ENCODE assay signal across 20 cellular contexts in the genomic region with DNA sequence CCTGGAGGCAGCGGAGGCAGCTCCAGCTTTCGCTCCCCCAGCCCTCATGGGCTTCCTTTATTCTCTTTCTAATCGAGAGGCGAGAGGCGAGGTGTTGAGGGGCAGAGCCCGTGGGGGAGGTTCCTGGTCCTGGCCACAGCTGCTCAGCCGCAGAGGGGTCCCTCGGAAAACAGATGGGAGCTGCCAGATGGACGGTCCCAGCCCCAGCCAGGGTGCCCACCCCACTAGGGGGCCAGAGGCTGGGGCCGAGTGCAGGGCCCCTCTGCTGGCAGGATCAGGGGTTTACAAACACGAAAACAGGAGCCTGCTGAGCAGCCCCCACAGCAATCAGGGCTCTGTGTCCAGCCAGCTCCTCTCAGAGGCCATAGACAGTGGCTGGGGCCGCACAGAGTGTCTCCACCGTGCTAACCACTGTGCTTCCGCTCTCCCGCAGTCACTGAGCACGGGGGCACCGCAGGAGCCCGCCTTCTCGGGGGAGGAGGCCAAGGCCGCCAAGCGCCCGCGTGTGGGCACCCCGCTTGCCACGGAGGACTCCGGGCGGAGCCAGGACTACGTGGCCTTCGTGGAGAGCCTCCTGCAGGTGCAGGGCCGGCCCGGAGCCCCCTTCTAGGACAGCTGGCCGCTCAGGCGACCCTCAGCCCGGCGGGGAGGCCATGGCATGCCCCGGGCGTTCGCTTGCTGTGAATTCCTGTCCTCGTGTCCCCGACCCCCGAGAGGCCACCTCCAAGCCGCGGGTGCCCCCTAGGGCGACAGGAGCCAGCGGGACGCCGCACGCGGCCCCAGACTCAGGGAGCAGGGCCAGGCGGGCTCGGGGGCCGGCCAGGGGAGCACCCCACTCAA.
A peak's percentile ranks its signal among the peaks of the same experiment; 100 is the strongest.
DNase-seq lines count a peak whose midpoint lies in the region; ATAC-seq and TF ChIP-seq lines count a peak whose summit lies in the region.
"Had no signal": no experiment of that assay in that cellular context is flagged by ENCODE, and none has a peak within 500 bp of the region (broad histone marks: within the 10 kb centered on the region; RNA-seq: fewer than 3 reads in every experiment).

No MANE protein-coding gene starts in this region.

- H3K36me3 ChIP-seq in right atrium auricular region (peaks cover 17% of the 10 kb centered on the region), brain microvascular endothelial cell (replicated peaks) (peaks cover 8% of the 10 kb centered on the region), right lobe of liver (peaks cover 0 to 17% (median 5%) of the 10 kb centered on the region in 4 donors)

- H3K9me3 ChIP-seq in right cardiac atrium (ENCODE audit: control insufficient read depth, low read length) = no peaks in the 10 kb centered on the region
- H3K9me3 ChIP-seq in right atrium auricular region = no peaks in the 10 kb centered on the region
- H3K9me3 ChIP-seq in right lobe of liver = no peaks in the 10 kb centered on the region
- H3K9me3 ChIP-seq: heart left ventricle, upper lobe of left lung had no signal

- ATAC-seq in right cardiac atrium = no peak
- no peak for ATAC-seq in right lobe of liver
- ATAC-seq in GM19023 (IDR thresholded peaks at IDR 0.05; ENCODE audit: unreplicated experiment) = no peak
- no peak for ATAC-seq in HG02870 (IDR thresholded peaks at IDR 0.05; ENCODE audit: unreplicated experiment)
- ATAC-seq: effector memory CD8-positive, alpha-beta T cell; heart left ventricle; Panc1 had no signal

- H3K27ac ChIP-seq in right cardiac atrium (ENCODE audit: low read length) = no peak overlapping the region
- no peak overlapping the region for H3K27ac ChIP-seq in right atrium auricular region
- no peak overlapping the region for H3K27ac ChIP-seq in brain microvascular endothelial cell
- no peak overlapping the region for H3K27ac ChIP-seq in right lobe of liver
- H3K27ac ChIP-seq: heart left ventricle, SK-N-MC, upper lobe of left lung had no signal

- TF ChIP-seq CTCF in right atrium auricular region (IDR thresholded peaks at IDR 0.05) (no peak), brain microvascular endothelial cell (IDR thresholded peaks at IDR 0.05; ENCODE audit: low read depth, low read length, missing control alignments) (peak; percentile 24), right lobe of liver (IDR thresholded peaks at IDR 0.05) (no peak)

- DNase-seq in right cardiac atrium (peak in 2 of 3 donors; percentile 48 to 63), right atrium auricular region (ENCODE audit: low spot score) (no peak), brain microvascular endothelial cell (no peak), right lobe of liver (peak in 2 of 3 donors; percentile 20 to 56), NCI-H2081 treated with DMSO at 0.1 percent for 48 hours (lab: John Stamatoyannopoulos, UW) (no peak), GM19240 (ENCODE audit: insufficient read length, low spot score) (no peak)
- DNase-seq: activated CD4-positive, alpha-beta T cell treated with anti-CD3 and anti-CD28 coated beads, Interleukin-2, amount 10 ng/mL, durations not matched to agents 24 days and 14 days; activated CD8-positive, alpha-beta memory T cell treated with anti-CD3 and anti-CD28 coated beads, Interleukin-2, amount 50 U/mL, for 4 hours; activated gamma-delta T cell; amygdala; CD4-positive, CD25-positive, alpha-beta regulatory T cell; central memory CD4-positive, alpha-beta T cell; effector memory CD8-positive, alpha-beta T cell; NCI-H187 treated with DMSO at 0.1 percent for 48 hours had no signal

- in situ Hi-C loops in brain microvascular endothelial cell (cut with HindIII; ENCODE audit: low pct_ligation_motif_present, low sequenced_read_pairs) = no loop called here

- intact Hi-C loops in right cardiac atrium (cut with DNase I) (no loop called here), right lobe of liver (cut with DNase I) (loop anchor here in 1 of 2 donors (10.0 kb wide), 1 partner anchor 96 kb away; no protein-coding TSS in a partner anchor)

- H3K4me3 ChIP-seq in right cardiac atrium (ENCODE audit: low read length) (no peak overlapping the region), right atrium auricular region (no peak overlapping the region), brain microvascular endothelial cell (ENCODE audit: low read depth, low read length) (no peak overlapping the region), right lobe of liver (no peak overlapping the region)
- H3K4me3 ChIP-seq: heart left ventricle, SK-N-MC, upper lobe of left lung had no signal

- H3K27me3 ChIP-seq in right cardiac atrium (ENCODE audit: control insufficient read depth, insufficient read depth) = no peaks in the 10 kb centered on the region
- no peaks in the 10 kb centered on the region for H3K27me3 ChIP-seq in right atrium auricular region
- no peaks in the 10 kb centered on the region for H3K27me3 ChIP-seq in brain microvascular endothelial cell (replicated peaks)
- H3K27me3 ChIP-seq in right lobe of liver = no peaks in the 10 kb centered on the region
- H3K27me3 ChIP-seq: heart left ventricle, upper lobe of left lung had no signal

- TF ChIP-seq POLR2A in right lobe of liver (IDR thresholded peaks at IDR 0.05) = no peak

- WGBS in right cardiac atrium = 89% methylated on average over 52 of the region's 52 CpGs
- 93% methylated on average over 3 of the region's 52 CpGs for WGBS in right lobe of liver (ENCODE audit: insufficient coverage, low coverage, low lambda C conversion rate, missing lambda C conversion rate)

- H3K4me1 ChIP-seq in right cardiac atrium (ENCODE audit: control insufficient read depth, insufficient read depth, low read length) = no peaks in the 10 kb centered on the region
- peaks cover 0 to 2% of the 10 kb centered on the region in 2 donors for H3K4me1 ChIP-seq in right atrium auricular region
- no peaks in the 10 kb centered on the region for H3K4me1 ChIP-seq in right lobe of liver
- H3K4me1 ChIP-seq: heart left ventricle, upper lobe of left lung had no signal

Comparison
In these comparisons a context has a peak if more than half of its experiments do, and no peak if none do; other contexts are left out.
1. DNase-seq: peak in right cardiac atrium (2 of 3) and right lobe of liver (2 of 3); none in right atrium auricular region (single experiment), brain microvascular endothelial cell (single experiment), NCI-H2081 treated with DMSO at 0.1 percent for 48 hours (single experiment) and GM19240 (single experiment).